ENCODE assay signal across 22 cellular contexts in genomic region chr19:2194513-2195078, GRCh38.
"Had no signal": no experiment of that assay in that cellular context is flagged by ENCODE, and none has a peak within 500 bp of the region (broad histone marks: within the 10 kb centered on the region; RNA-seq: fewer than 3 reads in every experiment).

No MANE protein-coding gene starts in this region.

- H3K9ac ChIP-seq: KMS-11 had no signal

- H3K4me1 ChIP-seq: breast epithelium had no signal

- H3K27me3 ChIP-seq: breast epithelium had no signal

- H3K4me3 ChIP-seq: breast epithelium had no signal

- H3K27ac ChIP-seq: breast epithelium, KMS-11 had no signal

- H3K36me3 ChIP-seq: breast epithelium had no signal

- FAIRE-seq: colon had no signal

- H3K9me3 ChIP-seq: breast epithelium had no signal

- H3K4me2 ChIP-seq: KMS-11 had no signal

- DNase-seq: activated CD4-positive, alpha-beta T cell treated with anti-CD3 and anti-CD28 coated beads for 4 hours; activated CD8-positive, alpha-beta memory T cell treated with anti-CD3 and anti-CD28 coated beads, Interleukin-2, amount 50 U/mL, for 4 hours; activated CD8-positive, alpha-beta T cell treated with anti-CD3 and anti-CD28 coated beads for 36 hours; activated naive CD4-positive, alpha-beta T cell; aorta; central memory CD4-positive, alpha-beta T cell; MV-4-11; NCI-H1092 treated with DMSO at 0.1 percent for 48 hours; NCI-H1417 treated with DMSO at 0.1 percent for 48 hours; NCI-H187; NCI-H2081; NCI-H226; NCI-H526 treated with DMSO at 0.1 percent for 48 hours; NCI-H82; OCI-M1; RPMI8226; SHP77 treated with DMSO at 0.1 percent for 48 hours had no signal

- ATAC-seq: activated CD4-positive, CD25-positive, alpha-beta regulatory T cell treated with anti-CD3 and anti-CD28 coated beads, Interleukin-2, amount 50 U/mL, for 24 hours; activated CD8-positive, alpha-beta T cell treated with anti-CD3 and anti-CD28 coated beads for 36 hours; Panc1 had no signal
